Comparison of ENCODE assay signal across 8 cellular contexts in the genomic region with DNA sequence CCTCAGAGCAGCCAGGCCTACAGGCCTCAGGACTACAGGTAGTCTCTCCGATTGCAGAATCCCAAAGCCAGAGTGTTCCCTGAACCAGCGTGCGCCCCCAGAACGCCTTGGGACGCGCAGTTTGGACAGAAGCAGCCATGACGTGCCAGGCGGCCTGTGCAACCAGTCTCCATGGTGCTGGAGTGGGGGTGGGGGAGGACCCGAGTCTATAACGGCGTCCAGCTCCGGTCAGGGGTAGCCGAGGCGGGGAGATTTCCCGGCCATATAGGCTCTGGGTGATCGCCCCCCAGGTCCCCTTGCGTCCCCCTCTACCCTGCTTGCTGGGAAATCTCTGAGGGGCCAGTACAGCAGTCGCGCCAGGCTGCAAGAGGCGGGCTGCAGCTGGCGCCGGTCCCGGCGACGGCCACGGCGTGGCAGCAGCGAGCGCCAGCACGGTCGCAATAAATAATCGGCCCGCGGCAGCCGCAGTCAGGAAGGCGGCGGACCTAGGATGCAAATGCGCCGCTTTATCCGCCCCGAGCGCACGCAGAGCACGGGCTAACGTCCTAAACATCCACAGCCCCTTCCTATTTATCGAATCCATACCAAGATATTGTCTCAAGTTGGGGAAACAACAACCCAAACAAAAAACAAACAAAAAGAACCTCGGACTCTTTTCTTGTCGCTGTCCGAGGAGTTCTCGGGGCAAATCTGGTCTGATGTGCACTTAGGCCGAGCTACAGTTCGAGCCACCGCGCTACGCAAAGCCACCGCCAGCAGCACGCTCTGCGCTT. TPM values are rescaled to one million over a fixed set of nuclear protein-coding genes. Genes with fewer than 3 reads are reported as not detected.
A peak's percentile ranks its signal among the peaks of the same experiment; 100 is the strongest.
DNase-seq lines count a peak whose midpoint lies in the region; ATAC-seq and TF ChIP-seq lines count a peak whose summit lies in the region.

No MANE protein-coding gene starts in this region.

- H4K20me1 ChIP-seq in OCI-LY7 (ENCODE audit: insufficient read depth, low read length), result no peaks in the 10 kb centered on the region

- BruUV-seq in OCI-LY7 (replicated peaks; lab: Mats Ljungman, UMichigan), result no TSS peak

- DNase-seq in CD4-positive, alpha-beta memory T cell, result peak; percentile 57 to 68 (median 65)
- DNase-seq in OCI-LY7 (ENCODE audit: low spot score) (peak; percentile 86), foreskin keratinocyte (peak; percentile 73 to 86), ureter (ENCODE audit: low spot score) (peak; percentile 79)
- peak; percentile 55 for DNase-seq in activated T-helper 2 cell treated with anti-CD3 and anti-CD28 coated beads, Interferon-gamma antibody, Interleukin-2, Interleukin-4, amounts not matched to agents 10 μg/mL and 5 μg/mL and 100 μg/mL, durations not matched to agents 14 hours and 24 hours and 36 hours (ENCODE audit: low spot score)

- peaks cover 24 to 61% (median 43%) of the 10 kb centered on the region in 4 donors for H3K4me1 Mint-ChIP-seq in CD4-positive, alpha-beta memory T cell
- H3K4me1 Mint-ChIP-seq in activated T-helper 2 cell treated with anti-CD3 and anti-CD28 coated beads, Interferon-gamma antibody, Interleukin-2, Interleukin-4, amounts not matched to agents 10 μg/mL and 5 μg/mL and 100 μg/mL, durations not matched to agents 14 hours and 24 hours and 36 hours (ENCODE audit: low read depth), result peaks cover 17% of the 10 kb centered on the region

- H3K9me3 ChIP-seq in CD4-positive, alpha-beta memory T cell (ENCODE audit: control insufficient read depth in 1 of 2, low read length in 2 of 2), result no peaks in the 10 kb centered on the region
- no peaks in the 10 kb centered on the region for H3K9me3 ChIP-seq in OCI-LY7 (ENCODE audit: low read length)
- no peaks in the 10 kb centered on the region for H3K9me3 ChIP-seq in neutrophil

- peaks cover 8% of the 10 kb centered on the region; the same call in 1 of the 2 replicates for H3K79me2 ChIP-seq in OCI-LY7 (ENCODE audit: insufficient read depth, low read depth, low read length)

- H3K36me3 Mint-ChIP-seq in CD4-positive, alpha-beta memory T cell, result no peaks in the 10 kb centered on the region
- H3K36me3 Mint-ChIP-seq in activated T-helper 2 cell treated with anti-CD3 and anti-CD28 coated beads, Interferon-gamma antibody, Interleukin-2, Interleukin-4, amounts not matched to agents 10 μg/mL and 5 μg/mL and 100 μg/mL, durations not matched to agents 14 hours and 24 hours and 36 hours (ENCODE audit: low read depth), result peaks cover 4% of the 10 kb centered on the region

- peaks cover 93% of the 10 kb centered on the region for H3K27me3 ChIP-seq in CD4-positive, alpha-beta memory T cell (ENCODE audit: insufficient read depth, low read length)
- H3K27me3 ChIP-seq in foreskin keratinocyte (no peaks in the 10 kb centered on the region), neutrophil (peaks cover 100% of the 10 kb centered on the region)

- no peaks in the 10 kb centered on the region for H3K9me2 ChIP-seq in OCI-LY7 (ENCODE audit: insufficient read depth, low read length)

- H3K4me2 ChIP-seq in OCI-LY7 (ENCODE audit: low read length), result peak overlapping the region; percentile 94

- TF ChIP-seq CTCF in OCI-LY7 (conservative IDR thresholded peaks at IDR 0.05; ENCODE audit: low read length), result peak; percentile 84
- peak; percentile 94 for TF ChIP-seq CTCF in foreskin keratinocyte (conservative IDR thresholded peaks at IDR 0.05)
- peak; percentile 84 for TF ChIP-seq CTCF in neutrophil (IDR thresholded peaks at IDR 0.05)

- intact Hi-C loops in CD4-positive, alpha-beta memory T cell (cut with micrococcal nuclease), result loop anchor here (1.0 to 5.0 kb wide), 2 partner anchors 11 to 1898 kb away; no protein-coding TSS in a partner anchor
- intact Hi-C loops in OCI-LY7 (cut with micrococcal nuclease; ENCODE audit: unreplicated experiment), result loop anchor here (2.0 to 10.0 kb wide), 3 partner anchors 54 to 1256 kb away; no protein-coding TSS in a partner anchor
- intact Hi-C loops in activated T-helper 2 cell treated with anti-CD3 and anti-CD28 coated beads, Interferon-gamma antibody, Interleukin-2, Interleukin-4, amounts not matched to agents 10 μg/mL and 5 μg/mL and 100 μg/mL, durations not matched to agents 14 hours and 24 hours and 36 hours (cut with micrococcal nuclease), result loop anchor here (2.0 to 10.0 kb wide), 4 partner anchors 14 to 1804 kb away; partner anchors contain the start of genes HOXA9 and TRIL

- H3K27ac ChIP-seq in CD4-positive, alpha-beta memory T cell (ENCODE audit: low read depth, low read length), result no peak overlapping the region
- H3K27ac ChIP-seq in OCI-LY7 (ENCODE audit: low read depth, low read length, poor library complexity, severe bottlenecking), result no peak overlapping the region
- H3K27ac ChIP-seq in foreskin keratinocyte, result peak overlapping the region; percentile 65
- no peak overlapping the region for H3K27ac ChIP-seq in neutrophil

- H2AFZ ChIP-seq in OCI-LY7 (ENCODE audit: low read length), result peak overlapping the region; percentile 95

- peak overlapping the region in 1 of 2 donors; percentile 36 for H3K4me3 ChIP-seq in CD4-positive, alpha-beta memory T cell (ENCODE audit: low read length in 2 of 2)
- H3K4me3 ChIP-seq in OCI-LY7 (ENCODE audit: low read depth, low read length, poor library complexity, severe bottlenecking) (peak overlapping the region; percentile 75), neutrophil (ENCODE audit: low read depth in 1 of 2, low read length in 1 of 2) (peak overlapping the region; percentile 3 to 62)

- CTCF ChIA-PET in CD4-positive, alpha-beta memory T cell (lab: Charles Lee; ENCODE audit: partially characterized antibody), result interaction anchor here (0.8 to 5.0 kb wide), 20 partner anchors 8 to 1295 kb away, joined by 3 to 66 read pairs (median 4); no protein-coding TSS in a partner anchor
- CTCF ChIA-PET in OCI-LY7 (lab: Charles Lee; ENCODE audit: unreplicated experiment), result interaction anchor here (1.4 kb wide), 1 partner anchor 20 kb away, joined by 5 read pairs; the partner anchor contains the start of gene HOXA4

- H3K4me1 ChIP-seq in CD4-positive, alpha-beta memory T cell (ENCODE audit: insufficient read depth, low read length), result peaks cover 42% of the 10 kb centered on the region
- H3K4me1 ChIP-seq in OCI-LY7 (ENCODE audit: insufficient read depth, low read length, poor library complexity, severe bottlenecking) (peaks cover 48% of the 10 kb centered on the region), foreskin keratinocyte (peaks cover 12% of the 10 kb centered on the region), neutrophil (ENCODE audit: control insufficient read depth in 1 of 2, insufficient read depth in 1 of 2, low read depth in 1 of 2, low read length in 1 of 2) (peaks cover 39 to 51% of the 10 kb centered on the region in 2 experiments)

- peaks cover 0 to 16% (median 0%) of the 10 kb centered on the region in 8 donors for H3K9me3 Mint-ChIP-seq in CD4-positive, alpha-beta memory T cell
- no peaks in the 10 kb centered on the region for H3K9me3 Mint-ChIP-seq in activated T-helper 2 cell treated with anti-CD3 and anti-CD28 coated beads, Interferon-gamma antibody, Interleukin-2, Interleukin-4, amounts not matched to agents 10 μg/mL and 5 μg/mL and 100 μg/mL, durations not matched to agents 14 hours and 24 hours and 36 hours

- peaks cover 78 to 81% of the 10 kb centered on the region in 2 donors for H3K27me3 Mint-ChIP-seq in CD4-positive, alpha-beta memory T cell
- H3K27me3 Mint-ChIP-seq in activated T-helper 2 cell treated with anti-CD3 and anti-CD28 coated beads, Interferon-gamma antibody, Interleukin-2, Interleukin-4, amounts not matched to agents 10 μg/mL and 5 μg/mL and 100 μg/mL, durations not matched to agents 14 hours and 24 hours and 36 hours (ENCODE audit: low read depth), result peaks cover 88% of the 10 kb centered on the region

- no peaks in the 10 kb centered on the region for H3K36me3 ChIP-seq in CD4-positive, alpha-beta memory T cell (ENCODE audit: insufficient read depth, low read length)
- H3K36me3 ChIP-seq in OCI-LY7 (ENCODE audit: insufficient read depth, low read length), result no peaks in the 10 kb centered on the region
- no peaks in the 10 kb centered on the region for H3K36me3 ChIP-seq in neutrophil

- POLR2A ChIA-PET in CD4-positive, alpha-beta memory T cell (lab: Charles Lee; ENCODE audit: partially characterized antibody), result interaction anchor here (1.0 to 1.1 kb wide), 2 partner anchors 20 to 42 kb away, joined by 3 to 4 read pairs; partner anchors contain the start of gene HOXA4
- POLR2A ChIA-PET in OCI-LY7 (lab: Charles Lee), result interaction anchor here (0.7 to 2.2 kb wide), 8 partner anchors 9 to 463 kb away, joined by 3 to 5 read pairs (median 4); partner anchors contain the start of genes HOXA1 and HOXA4

- peak overlapping the region; percentile 74 to 92 (median 83) for H3K4me3 Mint-ChIP-seq in CD4-positive, alpha-beta memory T cell
- H3K4me3 Mint-ChIP-seq in activated T-helper 2 cell treated with anti-CD3 and anti-CD28 coated beads, Interferon-gamma antibody, Interleukin-2, Interleukin-4, amounts not matched to agents 10 μg/mL and 5 μg/mL and 100 μg/mL, durations not matched to agents 14 hours and 24 hours and 36 hours (ENCODE audit: low read depth), result peak overlapping the region; percentile 60

- H3K27ac Mint-ChIP-seq in CD4-positive, alpha-beta memory T cell, result peak overlapping the region in 2 of 7 donors; percentile 48 to 69
- no peak overlapping the region for H3K27ac Mint-ChIP-seq in activated T-helper 2 cell treated with anti-CD3 and anti-CD28 coated beads, Interferon-gamma antibody, Interleukin-2, Interleukin-4, amounts not matched to agents 10 μg/mL and 5 μg/mL and 100 μg/mL, durations not matched to agents 14 hours and 24 hours and 36 hours

- ATAC-seq in GM19372 (IDR thresholded peaks at IDR 0.05; ENCODE audit: low read depth, unreplicated experiment) (peak; percentile 80), HG03520 (IDR thresholded peaks at IDR 0.05; ENCODE audit: unreplicated experiment) (peak; percentile 72), foreskin keratinocyte (peak; percentile 61)

RNA-seq across cellular contexts. Expression of gene HOXA3, which starts 1.6 kb away (rescaled TPM):
- total RNA-seq in CD4-positive, alpha-beta memory T cell, result not detected
- polyA plus RNA-seq in CD4-positive, alpha-beta memory T cell, result under 1 TPM in 1 of 2 donors, not detected in 1; 0.07 TPM
- total RNA-seq in OCI-LY7 (2014; rRNA removed; shearing (Covaris generic)), result 0.41 TPM in 1 of 2 replicates, not detected in the other
- total RNA-seq in OCI-LY7 (2022) (2.6 and 2.7 TPM in 2 replicates), foreskin keratinocyte (1.2 and 2.1 TPM in 2 replicates), ureter (16.0 TPM)
- not detected in 2 replicates for total RNA-seq in activated T-helper 2 cell treated with anti-CD3 and anti-CD28 coated beads, Interferon-gamma antibody, Interleukin-2, Interleukin-4, amounts not matched to agents 10 μg/mL and 5 μg/mL and 100 μg/mL, durations not matched to agents 14 hours and 24 hours and 36 hours
- polyA plus RNA-seq in foreskin keratinocyte, result 1.0 and 1.4 TPM in 2 replicates

RNA-seq across cellular contexts. Expression of gene HOXA6, which starts 3.2 kb away (rescaled TPM):
- total RNA-seq in CD4-positive, alpha-beta memory T cell, result not detected
- not detected for polyA plus RNA-seq in CD4-positive, alpha-beta memory T cell
- total RNA-seq in OCI-LY7 (2014; rRNA removed; shearing (Covaris generic)), result 4.1 and 6.7 TPM in 2 replicates
- total RNA-seq in OCI-LY7 (2022) (10.2 and 12.0 TPM in 2 replicates), foreskin keratinocyte (2.6 and 3.4 TPM in 2 replicates), ureter (8.5 TPM)
- not detected in 2 replicates for total RNA-seq in activated T-helper 2 cell treated with anti-CD3 and anti-CD28 coated beads, Interferon-gamma antibody, Interleukin-2, Interleukin-4, amounts not matched to agents 10 μg/mL and 5 μg/mL and 100 μg/mL, durations not matched to agents 14 hours and 24 hours and 36 hours
- 0.31 and 0.40 TPM in 2 replicates for polyA plus RNA-seq in foreskin keratinocyte

RNA-seq across cellular contexts. Expression of gene HOXA7, which starts 5.7 kb away (rescaled TPM):
- total RNA-seq in CD4-positive, alpha-beta memory T cell, result not detected
- not detected for polyA plus RNA-seq in CD4-positive, alpha-beta memory T cell
- total RNA-seq in OCI-LY7 (2014; rRNA removed; shearing (Covaris generic)), result 4.1 and 6.0 TPM in 2 replicates
- 0.42 and 1.2 TPM in 2 replicates for total RNA-seq in OCI-LY7 (2022)
- total RNA-seq in activated T-helper 2 cell treated with anti-CD3 and anti-CD28 coated beads, Interferon-gamma antibody, Interleukin-2, Interleukin-4, amounts not matched to agents 10 μg/mL and 5 μg/mL and 100 μg/mL, durations not matched to agents 14 hours and 24 hours and 36 hours, result not detected in 2 replicates
- total RNA-seq in foreskin keratinocyte, result 13.1 and 13.3 TPM in 2 replicates
- polyA plus RNA-seq in foreskin keratinocyte, result 14.5 and 15.6 TPM in 2 replicates
- 6.3 TPM for total RNA-seq in ureter

RNA-seq across cellular contexts. Expression of gene HOXA5, which starts 7.3 kb away (rescaled TPM):
- not detected for total RNA-seq in CD4-positive, alpha-beta memory T cell
- polyA plus RNA-seq in CD4-positive, alpha-beta memory T cell, result not detected
- total RNA-seq in OCI-LY7 (2014; rRNA removed; shearing (Covaris generic)), result 3.4 and 17.5 TPM in 2 replicates
- total RNA-seq in OCI-LY7 (2022), result 7.4 and 7.9 TPM in 2 replicates
- not detected in 2 replicates for total RNA-seq in activated T-helper 2 cell treated with anti-CD3 and anti-CD28 coated beads, Interferon-gamma antibody, Interleukin-2, Interleukin-4, amounts not matched to agents 10 μg/mL and 5 μg/mL and 100 μg/mL, durations not matched to agents 14 hours and 24 hours and 36 hours
- total RNA-seq in foreskin keratinocyte, result 3.8 and 4.3 TPM in 2 replicates
- polyA plus RNA-seq in foreskin keratinocyte, result 2.4 and 3.0 TPM in 2 replicates
- total RNA-seq in ureter, result 10.4 TPM

RNA-seq across cellular contexts. Expression of gene HOXA9, which starts 14.6 kb away (rescaled TPM):
- not detected for total RNA-seq in CD4-positive, alpha-beta memory T cell
- polyA plus RNA-seq in CD4-positive, alpha-beta memory T cell, result not detected
- not detected in 2 replicates for total RNA-seq in OCI-LY7 (2014; rRNA removed; shearing (Covaris generic))
- total RNA-seq in OCI-LY7 (2022) (not detected in 2 replicates), foreskin keratinocyte (47.3 and 59.7 TPM in 2 replicates), ureter (7.4 TPM)
- not detected in 2 replicates for total RNA-seq in activated T-helper 2 cell treated with anti-CD3 and anti-CD28 coated beads, Interferon-gamma antibody, Interleukin-2, Interleukin-4, amounts not matched to agents 10 μg/mL and 5 μg/mL and 100 μg/mL, durations not matched to agents 14 hours and 24 hours and 36 hours
- polyA plus RNA-seq in foreskin keratinocyte, result 34.9 and 51.1 TPM in 2 replicates
